Comparison of ENCODE assay signal across 26 cellular contexts in genomic region chrX:6468716-6469115, GRCh38.
"Had no signal": no experiment of that assay in that cellular context is flagged by ENCODE, and none has a peak within 500 bp of the region (broad histone marks: within the 10 kb centered on the region; RNA-seq: fewer than 3 reads in every experiment).

No MANE protein-coding gene starts in this region.

- ATAC-seq: activated CD8-positive, alpha-beta T cell treated with anti-CD3 and anti-CD28 coated beads for 36 hours; activated naive CD4-positive, alpha-beta T cell treated with anti-CD3 and anti-CD28 coated beads, Interleukin-2, amount 50 U/mL, for 72 hours; left cardiac atrium; left ventricle myocardium superior; sciatic nerve; stimulated activated memory B cell treated with anti-CD40 and anti-IgM and Interleukin-4, amounts not matched to agents 10 μg/mL and 1 μg/mL and 100 μg/mL, for 72 hours; stimulated activated naive CD8-positive, alpha-beta T cell treated with anti-CD3 and anti-CD28 coated beads, Interleukin-15, amount 100 ng/mL, for 72 hours; upper lobe of right lung had no signal

- DNase-seq: activated B cell treated with CpG ODN at 0.5 μM for 24 hours; activated CD4-positive, alpha-beta T cell treated with anti-CD3 and anti-CD28 coated beads, Interleukin-2, amount 50 U/mL, for 1 hour; activated CD8-positive, alpha-beta T cell treated with anti-CD3 and anti-CD28 coated beads for 36 hours; activated T-cell treated with anti-CD3 and anti-CD28 coated beads, Interleukin-2, amount 50 U/mL, for 48 hours; cerebellar nuclear complex; dorsolateral prefrontal cortex; effector memory CD4-positive, alpha-beta T cell; islet precursor cell; left cardiac atrium; left ventricle myocardium superior; naive B cell; ovary; retina; stimulated activated CD4-positive, alpha-beta T cell treated with anti-CD3 and anti-CD28 coated beads, Interleukin-4, amount 100 ng/mL, for 4 hours; stimulated activated CD8-positive, alpha-beta memory T cell treated with anti-CD3 and anti-CD28 coated beads, Interleukin-4, amount 100 ng/mL, for 48 hours; stimulated activated naive CD8-positive, alpha-beta T cell treated with anti-CD3 and anti-CD28 coated beads, Interleukin-15, amount 100 ng/mL, for 72 hours; substantia nigra; thyroid gland; upper lobe of right lung had no signal

- H3K9me3 ChIP-seq: ovary, thyroid gland, upper lobe of right lung had no signal

- H3K4me1 ChIP-seq: thyroid gland, upper lobe of right lung had no signal

- H3K36me3 ChIP-seq: cardiac muscle cell, ovary, thyroid gland, upper lobe of right lung had no signal

- FAIRE-seq: frontal cortex had no signal

- H3K27me3 ChIP-seq: cardiac muscle cell, ovary, thyroid gland, upper lobe of right lung had no signal

- H3K4me3 ChIP-seq: cardiac muscle cell, coronary artery, dorsolateral prefrontal cortex, ovary, skin epidermis, thyroid gland, upper lobe of right lung had no signal

- H3K27ac ChIP-seq: cardiac muscle cell, coronary artery, dorsolateral prefrontal cortex, ovary, skin epidermis, thyroid gland, upper lobe of right lung had no signal
